ENCODE assay signal across 3 cellular contexts in the genomic region with DNA sequence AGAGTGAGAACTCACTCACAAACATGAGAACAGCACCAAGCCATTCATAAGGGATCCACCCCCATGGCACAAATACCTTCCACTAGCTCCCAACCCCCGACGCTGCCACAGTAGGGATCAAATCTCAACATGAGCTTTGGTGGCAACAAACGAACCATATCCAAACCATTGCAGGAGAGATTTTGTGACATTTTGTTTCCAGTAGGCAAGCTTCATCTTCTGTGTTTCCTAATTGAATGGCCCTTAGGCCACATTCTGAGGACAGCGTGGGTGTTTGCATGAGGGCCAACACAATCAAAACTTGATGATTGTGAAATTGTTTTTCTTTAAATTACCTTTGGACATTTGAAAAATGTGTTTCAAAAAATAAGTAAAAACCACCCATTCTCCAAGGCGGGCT.
A peak's percentile ranks its signal among the peaks of the same experiment; 100 is the strongest.
TF ChIP-seq lines count a peak whose summit lies in the region.

No MANE protein-coding gene starts in this region.

TF ChIP-seq in liver, 16 proteins besides CTCF, POLR2A, EP300 and RAD21 (continued from another document):
- TF ChIP-seq, protein P1, sequence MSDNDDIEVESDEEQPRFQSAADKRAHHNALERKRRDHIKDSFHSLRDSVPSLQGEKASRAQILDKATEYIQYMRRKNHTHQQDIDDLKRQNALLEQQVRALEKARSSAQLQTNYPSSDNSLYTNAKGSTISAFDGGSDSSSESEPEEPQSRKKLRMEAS (IDR thresholded peaks at IDR 0.05): peak; percentile 69
- TF ChIP-seq JUND (IDR thresholded peaks at IDR 0.05) (no peak), FOXA1 (IDR thresholded peaks at IDR 0.05) (no peak), NR2F2 (IDR thresholded peaks at IDR 0.05) (no peak), HNF4A (conservative IDR thresholded peaks at IDR 0.05) (peak; percentile 20 to 66), EGR1 (IDR thresholded peaks at IDR 0.05; ENCODE audit: low read depth in 2 of 2) (peak; percentile 78 to 95), HNF4G (IDR thresholded peaks at IDR 0.05) (no peak), REST (IDR thresholded peaks at IDR 0.05) (no peak), ZBTB33 (IDR thresholded peaks at IDR 0.05) (no peak), FOXA2 (IDR thresholded peaks at IDR 0.05) (no peak)
- TF ChIP-seq, protein P2, sequence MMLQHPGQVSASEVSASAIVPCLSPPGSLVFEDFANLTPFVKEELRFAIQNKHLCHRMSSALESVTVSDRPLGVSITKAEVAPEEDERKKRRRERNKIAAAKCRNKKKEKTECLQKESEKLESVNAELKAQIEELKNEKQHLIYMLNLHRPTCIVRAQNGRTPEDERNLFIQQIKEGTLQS (IDR thresholded peaks at IDR 0.05): no peak

TF ChIP-seq in HepG2, 621 proteins besides CTCF, POLR2A, EP300 and RAD21:
- TF ChIP-seq, protein P3, sequence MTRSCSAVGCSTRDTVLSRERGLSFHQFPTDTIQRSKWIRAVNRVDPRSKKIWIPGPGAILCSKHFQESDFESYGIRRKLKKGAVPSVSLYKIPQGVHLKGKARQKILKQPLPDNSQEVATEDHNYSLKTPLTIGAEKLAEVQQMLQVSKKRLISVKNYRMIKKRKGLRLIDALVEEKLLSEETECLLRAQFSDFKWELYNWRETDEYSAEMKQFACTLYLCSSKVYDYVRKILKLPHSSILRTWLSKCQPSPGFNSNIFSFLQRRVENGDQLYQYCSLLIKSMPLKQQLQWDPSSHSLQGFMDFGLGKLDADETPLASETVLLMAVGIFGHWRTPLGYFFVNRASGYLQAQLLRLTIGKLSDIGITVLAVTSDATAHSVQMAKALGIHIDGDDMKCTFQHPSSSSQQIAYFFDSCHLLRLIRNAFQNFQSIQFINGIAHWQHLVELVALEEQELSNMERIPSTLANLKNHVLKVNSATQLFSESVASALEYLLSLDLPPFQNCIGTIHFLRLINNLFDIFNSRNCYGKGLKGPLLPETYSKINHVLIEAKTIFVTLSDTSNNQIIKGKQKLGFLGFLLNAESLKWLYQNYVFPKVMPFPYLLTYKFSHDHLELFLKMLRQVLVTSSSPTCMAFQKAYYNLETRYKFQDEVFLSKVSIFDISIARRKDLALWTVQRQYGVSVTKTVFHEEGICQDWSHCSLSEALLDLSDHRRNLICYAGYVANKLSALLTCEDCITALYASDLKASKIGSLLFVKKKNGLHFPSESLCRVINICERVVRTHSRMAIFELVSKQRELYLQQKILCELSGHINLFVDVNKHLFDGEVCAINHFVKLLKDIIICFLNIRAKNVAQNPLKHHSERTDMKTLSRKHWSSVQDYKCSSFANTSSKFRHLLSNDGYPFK (CRISPR knock-in tag; IDR thresholded peaks at IDR 0.05; ENCODE audit: borderline replicate concordance): no peak
- TF ChIP-seq, protein P4, sequence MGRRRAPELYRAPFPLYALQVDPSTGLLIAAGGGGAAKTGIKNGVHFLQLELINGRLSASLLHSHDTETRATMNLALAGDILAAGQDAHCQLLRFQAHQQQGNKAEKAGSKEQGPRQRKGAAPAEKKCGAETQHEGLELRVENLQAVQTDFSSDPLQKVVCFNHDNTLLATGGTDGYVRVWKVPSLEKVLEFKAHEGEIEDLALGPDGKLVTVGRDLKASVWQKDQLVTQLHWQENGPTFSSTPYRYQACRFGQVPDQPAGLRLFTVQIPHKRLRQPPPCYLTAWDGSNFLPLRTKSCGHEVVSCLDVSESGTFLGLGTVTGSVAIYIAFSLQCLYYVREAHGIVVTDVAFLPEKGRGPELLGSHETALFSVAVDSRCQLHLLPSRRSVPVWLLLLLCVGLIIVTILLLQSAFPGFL (CRISPR knock-in tag; IDR thresholded peaks at IDR 0.05): no peak
- TF ChIP-seq MAZ (IDR thresholded peaks at IDR 0.05; ENCODE audit: borderline replicate concordance, low read depth, low read length): no peak
- TF ChIP-seq MAZ (CRISPR knock-in tag; IDR thresholded peaks at IDR 0.05; ENCODE audit: low read depth): no peak
- TF ChIP-seq SNAPC2 (CRISPR knock-in tag; IDR thresholded peaks at IDR 0.05): no peak
- no peak for TF ChIP-seq ARID4A (CRISPR knock-in tag; IDR thresholded peaks at IDR 0.05; ENCODE audit: borderline replicate concordance)
- no peak for TF ChIP-seq ZNF883 (CRISPR knock-in tag; IDR thresholded peaks at IDR 0.05; ENCODE audit: not compliant biosample characterization)
- no peak for TF ChIP-seq POGZ (CRISPR knock-in tag; IDR thresholded peaks at IDR 0.05)
- TF ChIP-seq ZBTB7A (CRISPR knock-in tag; IDR thresholded peaks at IDR 0.05): no peak
- TF ChIP-seq ATF5 (CRISPR knock-in tag; IDR thresholded peaks at IDR 0.05; ENCODE audit: low read depth): no peak
- TF ChIP-seq THAP7 (CRISPR knock-in tag; IDR thresholded peaks at IDR 0.05): no peak
- TF ChIP-seq ZNF530 (CRISPR knock-in tag; IDR thresholded peaks at IDR 0.05; ENCODE audit: low read depth): no peak

TF ChIP-seq in GM23338, 12 proteins besides CTCF, POLR2A, EP300 and RAD21 (continued from another document):
- TF ChIP-seq ZNF462 (CRISPR knock-in tag; IDR thresholded peaks at IDR 0.05): no peak
- TF ChIP-seq ZNF331 (CRISPR knock-in tag; IDR thresholded peaks at IDR 0.05; ENCODE audit: low read depth): no peak
- no peak for TF ChIP-seq EZH2phosphoT487 (IDR thresholded peaks at IDR 0.05; ENCODE audit: unreplicated experiment)
- TF ChIP-seq ZNF114 (CRISPR knock-in tag; IDR thresholded peaks at IDR 0.05): no peak
- TF ChIP-seq NANOG (IDR thresholded peaks at IDR 0.05; ENCODE audit: borderline replicate concordance): no peak
- TF ChIP-seq REST (IDR thresholded peaks at IDR 0.05; ENCODE audit: unreplicated experiment): no peak
- no peak for TF ChIP-seq CREB1 (CRISPR knock-in tag; IDR thresholded peaks at IDR 0.05; ENCODE audit: low read depth)
